ENCODE assay signal across 12 cellular contexts in the genomic region with DNA sequence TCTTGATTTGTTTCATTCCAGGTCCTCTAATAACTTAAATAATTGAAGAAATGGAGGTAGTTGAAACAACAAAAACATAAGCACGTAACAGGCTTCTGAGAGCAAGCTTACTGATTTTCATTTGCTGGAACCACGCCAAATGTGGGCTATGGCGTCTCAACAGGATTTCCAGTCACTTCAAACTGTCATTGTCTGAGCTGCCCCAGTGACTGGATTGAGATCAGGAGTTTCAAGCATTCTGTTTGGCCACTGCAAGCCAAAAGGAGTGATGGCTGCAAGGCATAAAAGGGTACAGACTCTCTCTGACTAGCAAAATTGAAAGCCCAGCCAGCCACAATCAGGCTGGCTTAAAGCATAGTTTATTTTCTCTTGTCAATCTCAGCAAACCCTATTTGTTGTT.
A peak's percentile ranks its signal among the peaks of the same experiment; 100 is the strongest.
DNase-seq lines count a peak whose midpoint lies in the region; ATAC-seq and TF ChIP-seq lines count a peak whose summit lies in the region.
"Had no signal": no experiment of that assay in that cellular context is flagged by ENCODE, and none has a peak within 500 bp of the region (broad histone marks: within the 10 kb centered on the region; RNA-seq: fewer than 3 reads in every experiment).

No MANE protein-coding gene starts in this region.

- no peak for TF ChIP-seq POLR2A in thyroid gland (IDR thresholded peaks at IDR 0.05)

- WGBS in thyroid gland, 2 donors = 28 to 36% methylated on average over 3 of the region's 3 CpGs
- 31 to 37% methylated on average over 3 of the region's 3 CpGs for WGBS in aorta, 2 donors

- H3K27me3 ChIP-seq in thyroid gland = no peaks in the 10 kb centered on the region
- no peaks in the 10 kb centered on the region for H3K27me3 ChIP-seq in aorta (ENCODE audit: control insufficient read depth in 1 of 2, insufficient read depth in 2 of 2, low read length in 1 of 2)
- H3K27me3 ChIP-seq: neutrophil had no signal

- H3K36me3 ChIP-seq in thyroid gland (no peaks in the 10 kb centered on the region), aorta (ENCODE audit: control insufficient read depth in 1 of 2, insufficient read depth in 2 of 2, low read length in 1 of 2) (no peaks in the 10 kb centered on the region)

- peak; percentile 2 for DNase-seq in stimulated activated CD4-positive, alpha-beta T cell treated with anti-CD3 and anti-CD28 coated beads, Interleukin-15, amount 100 ng/mL, for 24 hours
- DNase-seq in stimulated activated CD4-positive, alpha-beta T cell treated with anti-CD3 and anti-CD28 coated beads, Interleukin-4, amount 100 ng/mL, for 4 hours = no peak
- peak; percentile 57 for DNase-seq in NCI-H510A treated with DMSO at 0.1 percent for 48 hours (lab: John Stamatoyannopoulos, UW)
- peak; percentile 50 for DNase-seq in foreskin melanocyte
- peak; percentile 2 to 8 for DNase-seq in thyroid gland
- no peak for DNase-seq in aorta
- DNase-seq in activated T-cell treated with anti-CD3 and anti-CD28 coated beads, Interleukin-2, amount 50 U/mL, for 1 hour = no peak
- no peak for DNase-seq in central memory CD4-positive, alpha-beta T cell
- DNase-seq: activated CD4-positive, alpha-beta T cell treated with anti-CD3 and anti-CD28 coated beads for 4 hours; kidney had no signal

- no peak for ATAC-seq in aorta (ENCODE audit: low FRiP score)
- ATAC-seq: HepG2 had no signal

- no peak overlapping the region for H3K4me3 ChIP-seq in thyroid gland (replicated peaks in 1 of 3)
- H3K4me3 ChIP-seq in aorta (ENCODE audit: low read length in 2 of 2) = no peak overlapping the region

- H3K4me1 ChIP-seq in thyroid gland (no peaks in the 10 kb centered on the region), aorta (ENCODE audit: control insufficient read depth in 1 of 2, insufficient read depth in 2 of 2, low read length in 2 of 2) (no peaks in the 10 kb centered on the region)

- TF ChIP-seq CTCF in thyroid gland (IDR thresholded peaks at IDR 0.05) = no peak

- H3K9me3 ChIP-seq in thyroid gland (no peaks in the 10 kb centered on the region), aorta (ENCODE audit: control insufficient read depth, low read length) (peaks cover 2% of the 10 kb centered on the region)
- H3K9me3 ChIP-seq: neutrophil had no signal

- H3K27ac ChIP-seq in thyroid gland (no peak overlapping the region), aorta (ENCODE audit: low read depth in 1 of 2, low read length in 2 of 2) (no peak overlapping the region)
- H3K27ac ChIP-seq: neutrophil had no signal

- intact Hi-C loops in thyroid gland (cut with DNase I) (no loop called here), aorta (cut with DNase I) (no loop called here)

Comparison
In these comparisons a context has a peak if more than half of its experiments do, and no peak if none do; other contexts are left out.
1. DNase-seq: peak in stimulated activated CD4-positive, alpha-beta T cell treated with anti-CD3 and anti-CD28 coated beads, Interleukin-15, amount 100 ng/mL, for 24 hours (single experiment), NCI-H510A treated with DMSO at 0.1 percent for 48 hours (single experiment), foreskin melanocyte (single experiment) and thyroid gland (2 of 2); none in stimulated activated CD4-positive, alpha-beta T cell treated with anti-CD3 and anti-CD28 coated beads, Interleukin-4, amount 100 ng/mL, for 4 hours (0 of 2), aorta (0 of 2), activated T-cell treated with anti-CD3 and anti-CD28 coated beads, Interleukin-2, amount 50 U/mL, for 1 hour (single experiment) and central memory CD4-positive, alpha-beta T cell (single experiment).